In the genomic region with DNA sequence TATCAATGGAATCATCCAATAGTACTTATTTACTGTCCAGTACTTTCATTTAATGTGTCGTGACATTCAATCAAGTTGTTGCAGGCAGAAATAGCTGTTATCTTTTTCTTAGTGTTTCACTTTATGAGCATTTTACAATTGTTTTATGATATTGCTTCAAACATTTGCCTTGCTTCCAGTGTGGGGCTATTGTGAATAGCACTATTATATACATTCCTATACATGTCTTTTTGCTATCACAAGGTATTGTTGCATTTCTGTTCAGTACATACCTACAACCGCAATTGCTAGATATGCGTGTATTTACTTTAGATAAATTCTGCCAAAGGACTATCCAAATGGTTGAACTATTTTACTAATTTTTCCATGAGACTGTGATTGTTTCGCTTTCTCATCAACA, we compare ENCODE assay signal across 28 cellular contexts. TPM values are rescaled to one million over a fixed set of nuclear protein-coding genes. Genes with fewer than 3 reads are reported as not detected.
"Had no signal": no experiment of that assay in that cellular context is flagged by ENCODE, and none has a peak within 500 bp of the region (broad histone marks: within the 10 kb centered on the region; RNA-seq: fewer than 3 reads in every experiment).

No MANE protein-coding gene starts in this region.

- ATAC-seq: effector memory CD8-positive, alpha-beta T cell; esophagus mucosa; gastrocnemius medialis; heart right ventricle; left lung; left ventricle myocardium superior; lower lobe of right lung; naive thymus-derived CD4-positive, alpha-beta T cell had no signal

- H3K4me3 ChIP-seq: colonic mucosa, esophagus squamous epithelium, gastrocnemius medialis, heart right ventricle, left lung, lower lobe of right lung had no signal

- DNase-seq: colonic mucosa; cortex of kidney; effector CD8-positive, alpha-beta T cell; effector memory CD8-positive, alpha-beta T cell; endodermal cell; erythroblast; esophagus squamous epithelium; foreskin fibroblast; foreskin melanocyte; gastrocnemius medialis; glutamatergic neuron; head of caudate nucleus; heart right ventricle; hypothalamus; immature natural killer cell; islet precursor cell; kidney; kidney glomerular epithelial cell; left lung; left ventricle myocardium superior; lower lobe of right lung; mesenchymal stem cell; naive thymus-derived CD4-positive, alpha-beta T cell had no signal

- H3K9me3 ChIP-seq: colonic mucosa, esophagus squamous epithelium, gastrocnemius medialis, lower lobe of right lung had no signal

- H3K27me3 ChIP-seq: colonic mucosa, esophagus squamous epithelium, gastrocnemius medialis, left lung had no signal

- H3K36me3 ChIP-seq: colonic mucosa, esophagus squamous epithelium, gastrocnemius medialis, heart right ventricle, left lung, lower lobe of right lung had no signal

- H3K27ac ChIP-seq: colonic mucosa, epithelial cell of prostate, esophagus squamous epithelium, gastrocnemius medialis, heart right ventricle, left lung, lower lobe of right lung had no signal

- H3K4me1 ChIP-seq: colonic mucosa, esophagus squamous epithelium, gastrocnemius medialis, heart right ventricle, left lung, lower lobe of right lung had no signal

RNA-seq across cellular contexts. Expression of a gene that starts 34.9 kb away (rescaled TPM):
- total RNA-seq: dermis microvascular lymphatic vessel endothelial cell, glomerular endothelial cell, left ventricle myocardium superior, lower leg skin had no signal
- polyA plus RNA-seq: naive thymus-derived CD4-positive, alpha-beta T cell had no signal
